In genomic region chr6:96755096-96755495, GRCh38 we compare ENCODE assay signal across 29 cellular contexts.
"Had no signal": no experiment of that assay in that cellular context is flagged by ENCODE, and none has a peak within 500 bp of the region (broad histone marks: within the 10 kb centered on the region; RNA-seq: fewer than 3 reads in every experiment).

No MANE protein-coding gene starts in this region.

- FAIRE-seq: endothelial cell of umbilical vein had no signal

- DNase-seq: activated B cell treated with CpG ODN at 0.5 μM for 24 hours; activated CD4-positive, alpha-beta T cell treated with anti-CD3 and anti-CD28 coated beads for 48 hours; activated CD4-positive, alpha-beta T cell treated with anti-CD3 and anti-CD28 coated beads, Interleukin-2, amount 50 U/mL, for 1 hour; activated CD4-positive, alpha-beta T cell treated with anti-CD3 and anti-CD28 coated beads, Interleukin-2, amount 50 U/mL, for 48 hours; activated CD8-positive, alpha-beta memory T cell treated with anti-CD3 and anti-CD28 coated beads for 24 hours; activated CD8-positive, alpha-beta T cell treated with anti-CD3 and anti-CD28 coated beads for 36 hours; activated effector memory CD4-positive, alpha-beta T cell treated with anti-CD3 and anti-CD28 coated beads, Interleukin-2, amount 50 U/mL, for 16 hours; activated naive CD4-positive, alpha-beta T cell treated with anti-CD3 and anti-CD28 coated beads for 36 hours; activated naive CD8-positive, alpha-beta T cell treated with anti-CD3 and anti-CD28 coated beads for 36 hours; activated naive CD8-positive, alpha-beta T cell treated with anti-CD3 and anti-CD28 coated beads, Interleukin-2, amount 50 U/mL, for 24 hours; activated T-cell treated with anti-CD3 and anti-CD28 coated beads, Interleukin-2, amount 50 U/mL, for 4 hours; adrenal gland; amygdala; aorta; central memory CD4-positive, alpha-beta T cell; cerebellar nuclear complex; colonic mucosa; effector CD8-positive, alpha-beta T cell; esophagus squamous epithelium; foreskin melanocyte; T-helper 17 cell; T1000; WERI-Rb-1 had no signal

- H3K9me3 ChIP-seq: adrenal gland, breast epithelium, colonic mucosa, esophagus squamous epithelium, gastroesophageal sphincter had no signal

- H3K4me1 ChIP-seq: adrenal gland, breast epithelium, colonic mucosa, esophagus squamous epithelium, gastroesophageal sphincter had no signal

- H3K27me3 ChIP-seq: adrenal gland, breast epithelium, cardiac muscle cell, colonic mucosa, esophagus squamous epithelium, gastroesophageal sphincter had no signal

- H3K27ac ChIP-seq: adrenal gland, breast epithelium, cardiac muscle cell, colonic mucosa, epithelial cell of prostate, esophagus squamous epithelium, gastroesophageal sphincter, WERI-Rb-1 had no signal

- H3K36me3 ChIP-seq: adrenal gland, breast epithelium, cardiac muscle cell, colonic mucosa, esophagus squamous epithelium, gastroesophageal sphincter, WERI-Rb-1 had no signal

- H3K4me3 ChIP-seq: adrenal gland, breast epithelium, cardiac muscle cell, colonic mucosa, esophagus squamous epithelium, gastroesophageal sphincter had no signal

- ATAC-seq: activated CD4-positive, CD25-positive, alpha-beta regulatory T cell treated with anti-CD3 and anti-CD28 coated beads, Interleukin-2, amount 50 U/mL, for 24 hours; activated CD8-positive, alpha-beta T cell treated with anti-CD3 and anti-CD28 coated beads for 36 hours; activated naive CD8-positive, alpha-beta T cell treated with anti-CD3 and anti-CD28 coated beads, Interleukin-2, amount 50 U/mL, for 24 hours; activated T-cell treated with anti-CD3 and anti-CD28 coated beads, Interleukin-2, amount 50 U/mL, for 4 hours; gastroesophageal sphincter; T-helper 17 cell had no signal
